ENCODE assay signal across 19 cellular contexts in genomic region chr2:128820427-128820826, GRCh38.
"Had no signal": no experiment of that assay in that cellular context is flagged by ENCODE, and none has a peak within 500 bp of the region (broad histone marks: within the 10 kb centered on the region; RNA-seq: fewer than 3 reads in every experiment).

No MANE protein-coding gene starts in this region.

- H3K4me3 ChIP-seq: SJSA1, SK-N-MC had no signal

- DNase-seq: KBM-7, MM.1S, NCI-H1105 treated with DMSO at 0.1 percent for 48 hours, NCI-H1417 treated with DMSO at 0.1 percent for 48 hours, NCI-H146, NCI-H1694 treated with DMSO at 0.1 percent for 48 hours, NCI-H1930, NCI-H2081, NCI-H2107, NCI-H2227 treated with DMSO at 0.1 percent for 48 hours, NCI-H524, NCI-H526 treated with DMSO at 0.1 percent for 48 hours, NCI-H774, Right ventricle myocardium superior, RPMI8226, SIG-M5 had no signal

- H3K27ac ChIP-seq: SJSA1, SK-N-MC had no signal

- H3K36me3 ChIP-seq: SJSA1 had no signal

- H3K9me3 ChIP-seq: SJSA1 had no signal

- H3K4me1 ChIP-seq: SJSA1 had no signal

- FAIRE-seq: RCC 7860 had no signal
